ENCODE assay signal across 10 cellular contexts in the genomic region with DNA sequence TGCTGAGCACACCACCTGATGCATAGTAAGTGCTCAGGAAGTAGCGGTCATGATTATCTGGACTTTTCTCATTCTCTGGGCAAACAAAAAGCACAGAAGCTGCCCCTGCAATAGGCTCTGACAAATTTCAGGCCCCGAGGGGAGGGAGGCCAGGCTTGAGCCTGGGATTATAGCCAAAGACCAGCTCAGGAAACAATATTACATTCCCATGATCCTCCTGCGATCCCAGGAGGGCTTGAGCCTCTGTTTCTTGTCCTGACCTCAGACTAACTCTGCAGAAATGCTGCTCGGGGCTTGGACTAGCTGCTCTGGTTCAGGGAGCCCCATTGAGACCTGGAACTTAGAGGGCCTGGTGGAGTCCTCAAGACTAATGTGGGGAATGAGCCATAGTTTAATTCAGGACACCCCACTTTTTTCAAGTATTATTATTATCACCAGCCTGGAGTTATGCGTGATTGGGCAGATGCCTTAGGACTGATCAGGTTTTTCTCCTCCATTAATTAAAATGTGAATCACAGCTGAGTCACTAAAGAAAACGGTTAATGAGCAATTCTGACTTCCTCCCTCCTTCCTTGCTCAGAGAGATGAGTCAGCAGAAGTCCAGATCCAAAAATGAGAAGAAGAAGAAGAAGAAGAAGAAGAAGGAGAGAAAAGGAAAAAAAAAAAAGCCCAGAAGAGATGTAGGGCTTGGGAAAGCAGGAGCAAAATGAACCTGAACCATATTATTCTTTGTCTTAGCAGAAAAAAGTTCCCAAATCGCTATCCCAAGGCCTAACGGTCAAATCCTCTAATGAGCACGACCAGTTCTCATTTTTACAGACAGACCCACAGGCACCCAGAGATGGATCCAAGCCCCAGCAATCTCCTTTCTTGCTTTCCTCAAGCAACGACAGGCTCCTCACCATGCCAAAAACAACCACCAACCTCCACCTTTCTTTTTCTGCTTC.
DNase-seq lines count a peak whose midpoint lies in the region; ATAC-seq and TF ChIP-seq lines count a peak whose summit lies in the region.
"Had no signal": no experiment of that assay in that cellular context is flagged by ENCODE, and none has a peak within 500 bp of the region (broad histone marks: within the 10 kb centered on the region; RNA-seq: fewer than 3 reads in every experiment).

No MANE protein-coding gene starts in this region.

- no peak overlapping the region for H3K27ac Mint-ChIP-seq in activated CD8-positive, alpha-beta T cell treated with anti-CD3 and anti-CD28 coated beads for 36 hours
- H3K27ac Mint-ChIP-seq: activated naive CD8-positive, alpha-beta T cell treated with anti-CD3 and anti-CD28 coated beads, Interleukin-2, amount 10 ng/mL, durations not matched to agents 7 days and 5 days had no signal

- POLR2A ChIA-PET in activated CD8-positive, alpha-beta T cell treated with anti-CD3 and anti-CD28 coated beads for 36 hours (lab: Charles Lee): no interaction called here

- no peaks in the 10 kb centered on the region for H3K4me1 Mint-ChIP-seq in activated CD8-positive, alpha-beta T cell treated with anti-CD3 and anti-CD28 coated beads for 36 hours (ENCODE audit: low read depth)
- H3K4me1 Mint-ChIP-seq: activated naive CD8-positive, alpha-beta T cell treated with anti-CD3 and anti-CD28 coated beads, Interleukin-2, amount 10 ng/mL, durations not matched to agents 7 days and 5 days had no signal

- peaks cover 5% of the 10 kb centered on the region for H3K9me3 Mint-ChIP-seq in activated CD8-positive, alpha-beta T cell treated with anti-CD3 and anti-CD28 coated beads for 36 hours
- H3K9me3 Mint-ChIP-seq: activated naive CD8-positive, alpha-beta T cell treated with anti-CD3 and anti-CD28 coated beads, Interleukin-2, amount 10 ng/mL, durations not matched to agents 7 days and 5 days had no signal

- peaks cover 21% of the 10 kb centered on the region for H3K27me3 Mint-ChIP-seq in activated CD8-positive, alpha-beta T cell treated with anti-CD3 and anti-CD28 coated beads for 36 hours

- H3K27me3 ChIP-seq in dorsolateral prefrontal cortex: no peaks in the 10 kb centered on the region
- H3K27me3 ChIP-seq: tibial nerve had no signal

- no peaks in the 10 kb centered on the region for H3K36me3 Mint-ChIP-seq in activated CD8-positive, alpha-beta T cell treated with anti-CD3 and anti-CD28 coated beads for 36 hours (ENCODE audit: low read depth)
- H3K36me3 Mint-ChIP-seq: activated naive CD8-positive, alpha-beta T cell treated with anti-CD3 and anti-CD28 coated beads, Interleukin-2, amount 10 ng/mL, durations not matched to agents 7 days and 5 days had no signal

- no peak overlapping the region for H3K4me3 ChIP-seq in dorsolateral prefrontal cortex
- H3K4me3 ChIP-seq: tibial nerve had no signal

- ATAC-seq in omental fat pad (ENCODE audit: low FRiP score): peak; percentile 67
- ATAC-seq in GM21423 (IDR thresholded peaks at IDR 0.05; ENCODE audit: unreplicated experiment): no peak
- ATAC-seq in activated CD8-positive, alpha-beta T cell treated with anti-CD3 and anti-CD28 coated beads for 36 hours: no peak

- peak; percentile 94 for DNase-seq in ELR (ENCODE audit: low read depth)
- peak; percentile 5 for DNase-seq in NCI-H774 (lab: John Stamatoyannopoulos, UW)
- DNase-seq in dorsolateral prefrontal cortex: no peak
- DNase-seq in omental fat pad (ENCODE audit: low spot score): no peak
- DNase-seq in activated CD8-positive, alpha-beta T cell treated with anti-CD3 and anti-CD28 coated beads for 36 hours: no peak
- DNase-seq in NCI-H1105 (lab: John Stamatoyannopoulos, UW): no peak
- no peak for DNase-seq in activated T-cell treated with anti-CD3 and anti-CD28 coated beads for 4 hours
- DNase-seq: activated naive CD8-positive, alpha-beta T cell treated with anti-CD3 and anti-CD28 coated beads, Interleukin-2, amount 10 ng/mL, durations not matched to agents 7 days and 5 days had no signal

- intact Hi-C loops in dorsolateral prefrontal cortex (cut with DNase I): no loop called here
- intact Hi-C loops in activated CD8-positive, alpha-beta T cell treated with anti-CD3 and anti-CD28 coated beads for 36 hours (cut with micrococcal nuclease): no loop called here

- peak overlapping the region in 39 of 59 donors; percentile 5 to 75 (median 41) for H3K27ac ChIP-seq in dorsolateral prefrontal cortex
- H3K27ac ChIP-seq: tibial nerve had no signal

- no peak overlapping the region for H3K4me3 Mint-ChIP-seq in activated CD8-positive, alpha-beta T cell treated with anti-CD3 and anti-CD28 coated beads for 36 hours
- H3K4me3 Mint-ChIP-seq: activated naive CD8-positive, alpha-beta T cell treated with anti-CD3 and anti-CD28 coated beads, Interleukin-2, amount 10 ng/mL, durations not matched to agents 7 days and 5 days had no signal

- CTCF ChIA-PET in activated CD8-positive, alpha-beta T cell treated with anti-CD3 and anti-CD28 coated beads for 36 hours (lab: Charles Lee): interaction anchor here (1.2 kb wide), 1 partner anchor 30 kb away, joined by 3 read pairs; no protein-coding TSS in a partner anchor

- no peak for TF ChIP-seq CTCF in dorsolateral prefrontal cortex (IDR thresholded peaks at IDR 0.05 in 54 of 56, conservative IDR thresholded peaks at IDR 0.05 in 2 of 56; ENCODE audit: low read depth in 1 of 56, partially characterized antibody in 56 of 56)
- no peak for TF ChIP-seq CTCF in omental fat pad (IDR thresholded peaks at IDR 0.05)
- TF ChIP-seq CTCF in activated CD8-positive, alpha-beta T cell treated with anti-CD3 and anti-CD28 coated beads for 36 hours (IDR thresholded peaks at IDR 0.05): no peak

Comparison
In these comparisons a context has a peak if more than half of its experiments do, and no peak if none do; other contexts are left out.
1. DNase-seq: peak in ELR (single experiment) and NCI-H774 (single experiment); none in dorsolateral prefrontal cortex (0 of 10), omental fat pad (single experiment), activated CD8-positive, alpha-beta T cell treated with anti-CD3 and anti-CD28 coated beads for 36 hours (single experiment), NCI-H1105 (single experiment) and activated T-cell treated with anti-CD3 and anti-CD28 coated beads for 4 hours (single experiment).